Comparison of ENCODE assay signal across 9 cellular contexts in the genomic region with DNA sequence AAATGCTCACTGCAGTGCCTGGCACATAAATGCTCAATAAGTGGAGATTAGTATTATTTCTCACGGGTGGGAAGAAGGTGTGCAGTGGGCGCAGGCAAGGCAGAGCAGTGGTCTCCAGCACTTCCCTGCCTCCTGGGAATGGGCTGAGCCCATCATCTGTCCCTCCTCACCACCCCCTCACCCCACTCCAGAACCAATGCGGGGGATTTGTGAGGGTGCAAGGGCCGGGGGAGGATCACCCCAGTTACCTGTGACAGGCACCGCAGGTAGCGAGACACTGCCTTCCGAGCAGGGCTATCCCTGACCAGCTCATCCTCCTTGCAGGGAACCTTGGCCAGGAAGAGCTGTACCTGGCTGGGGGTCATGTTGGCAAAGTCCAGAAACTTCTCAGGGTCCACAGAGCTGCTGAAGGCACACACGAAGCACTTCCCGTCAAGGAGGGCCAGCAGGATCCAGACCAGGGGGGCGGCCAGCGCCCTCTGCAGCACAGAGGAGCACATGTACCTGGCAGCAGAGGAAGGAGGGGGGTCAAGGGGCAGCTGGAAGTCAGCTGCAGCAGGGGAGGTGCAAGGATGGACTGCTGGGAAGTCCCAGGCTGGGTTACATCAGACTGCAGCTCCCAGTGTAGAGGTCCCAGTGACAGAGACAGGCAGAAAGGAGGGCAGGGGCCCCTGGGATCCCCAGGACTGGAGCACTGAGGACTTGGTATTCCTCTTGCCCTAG. TPM values are rescaled to one million over a fixed set of nuclear protein-coding genes. Genes with fewer than 3 reads are reported as not detected.
A peak's percentile ranks its signal among the peaks of the same experiment; 100 is the strongest.
DNase-seq lines count a peak whose midpoint lies in the region; ATAC-seq, FAIRE-seq and TF ChIP-seq lines count a peak whose summit lies in the region.
"Had no signal": no experiment of that assay in that cellular context is flagged by ENCODE, and none has a peak within 500 bp of the region (broad histone marks: within the 10 kb centered on the region; RNA-seq: fewer than 3 reads in every experiment).

No MANE protein-coding gene starts in this region.

- H3K4me3 ChIP-seq in AG09309 (ENCODE audit: control insufficient read depth, low read depth, low read length) (no peak overlapping the region), epithelial cell of proximal tubule (ENCODE audit: low read depth, low read length) (no peak overlapping the region)

- TF ChIP-seq CTCF in AG09309 (IDR thresholded peaks at IDR 0.05; ENCODE audit: control insufficient read depth, insufficient read depth, low read depth, low read length, missing control alignments) (peak; percentile 22), epithelial cell of proximal tubule (conservative IDR thresholded peaks at IDR 0.05; ENCODE audit: low read depth, low read length) (peak; percentile 44)

- peak; percentile 36 for ATAC-seq in GM18909 (IDR thresholded peaks at IDR 0.05; ENCODE audit: poor library complexity, unreplicated experiment)

- FAIRE-seq in frontal cortex (lab: Jason Lieb, UNC), result no peak

- DNase-seq in AG09309 (ENCODE audit: low read depth), result no peak
- peak; percentile 38 for DNase-seq in NOMO-1 treated with dmso at 0.1 percent for 144 hours (lab: John Stamatoyannopoulos, UW; ENCODE audit: unreplicated experiment)
- DNase-seq in epithelial cell of proximal tubule (ENCODE audit: low read depth), result no peak
- DNase-seq in frontal cortex (ENCODE audit: low spot score in 2 of 2), result no peak
- DNase-seq in central memory CD4-positive, alpha-beta T cell, result no peak
- DNase-seq in NCI-H226, result no peak
- no peak for DNase-seq in activated gamma-delta T cell treated with Interleukin-2 at 50 U/mL for 16 hours

RNA-seq across cellular contexts. Expression of a gene that starts 2.8 kb away (rescaled TPM):
- total RNA-seq in epithelial cell of proximal tubule, result not detected in 2 replicates
- not detected for total RNA-seq in frontal cortex
- total RNA-seq: urinary bladder had no signal

RNA-seq across cellular contexts. Expression of a gene that starts 17.3 kb away (rescaled TPM):
- total RNA-seq in epithelial cell of proximal tubule (0.14 and 1.3 TPM in 2 replicates), frontal cortex (25.7 TPM)

RNA-seq across cellular contexts. Expression of a gene that starts 17.5 kb away (rescaled TPM):
- not detected in 2 replicates for total RNA-seq in epithelial cell of proximal tubule
- total RNA-seq in frontal cortex, result not detected
- total RNA-seq: urinary bladder had no signal

RNA-seq across cellular contexts. Expression of a gene that starts 24.0 kb away (rescaled TPM):
- 4.6 and 4.7 TPM in 2 replicates for total RNA-seq in epithelial cell of proximal tubule
- total RNA-seq in frontal cortex, result 1.6 TPM

Comparison
In these comparisons a context has a peak if more than half of its experiments do, and no peak if none do; other contexts are left out.
1. RNA of a gene that starts 17.3 kb away (total RNA-seq): 25.7 TPM in frontal cortex (single experiment); 0.14 to 1.3 TPM in epithelial cell of proximal tubule; every median in the first group is over 10 times any median in the second.